Comparison of ENCODE assay signal across 8 cellular contexts in genomic region chr17:1724869-1725641, GRCh38. TPM values are rescaled to one million over a fixed set of nuclear protein-coding genes. Genes with fewer than 3 reads are reported as not detected.
A peak's percentile ranks its signal among the peaks of the same experiment; 100 is the strongest.
DNase-seq lines count a peak whose midpoint lies in the region; ATAC-seq and TF ChIP-seq lines count a peak whose summit lies in the region.

No MANE protein-coding gene starts in this region.

- no peak for TF ChIP-seq POLR2A in body of pancreas (IDR thresholded peaks at IDR 0.05)

- H3K27ac ChIP-seq in BLaER1 (peak overlapping the region; percentile 96), Karpas-422 (ENCODE audit: low read length) (peak overlapping the region; percentile 49), body of pancreas (peak overlapping the region; percentile 26 to 85 (median 54)), subcutaneous abdominal adipose tissue (ENCODE audit: low read depth, low read length) (peak overlapping the region; percentile 41)

- H3K36me3 ChIP-seq in BLaER1 (peaks cover 37% of the 10 kb centered on the region), Karpas-422 (ENCODE audit: insufficient read depth, low read length) (no peaks in the 10 kb centered on the region), body of pancreas (replicated peaks in 1 of 2; ENCODE audit: insufficient read depth in 1 of 2, low read depth in 2 of 2) (no peaks in the 10 kb centered on the region), subcutaneous abdominal adipose tissue (ENCODE audit: control insufficient read depth in 5 of 5, insufficient read depth in 5 of 5, low read length in 5 of 5) (peaks cover 0 to 32% (median 26%) of the 10 kb centered on the region in 5 donors)

- H3K79me2 ChIP-seq in Karpas-422 (ENCODE audit: low read length), result peaks cover 12% of the 10 kb centered on the region

- H3K4me2 ChIP-seq in BLaER1 (peak overlapping the region; percentile 99), Karpas-422 (ENCODE audit: low read depth, low read length, poor library complexity, severe bottlenecking) (peak overlapping the region; percentile 98)

- peak in 3 of 7 experiments; percentile 6 to 27 (median 13) for TF ChIP-seq CTCF in body of pancreas (IDR thresholded peaks at IDR 0.05)

- intact Hi-C loops in body of pancreas (cut with DNase I) (no loop called here), left colon (cut with DNase I, micrococcal nuclease) (loop anchor here (5.0 to 10.0 kb wide), 2 partner anchors 57 to 60 kb away; no protein-coding TSS in a partner anchor)

- H3K9me3 ChIP-seq in BLaER1, result no peaks in the 10 kb centered on the region
- H3K9me3 ChIP-seq in Karpas-422 (ENCODE audit: low read length), result no peaks in the 10 kb centered on the region
- H3K9me3 ChIP-seq in body of pancreas, result no peaks in the 10 kb centered on the region
- no peaks in the 10 kb centered on the region for H3K9me3 ChIP-seq in subcutaneous abdominal adipose tissue (ENCODE audit: control insufficient read depth in 5 of 5, low read length in 5 of 5)

- DNase-seq in Karpas-422 (peak; percentile 59), body of pancreas (no peak), left colon (no peak), GM03348 (ENCODE audit: low spot score) (no peak), pons (ENCODE audit: low spot score) (no peak)

- H3K4me3 ChIP-seq in BLaER1 (peak overlapping the region; percentile 78), Karpas-422 (ENCODE audit: low read length) (peak overlapping the region; percentile 95), body of pancreas (peak overlapping the region; percentile 18 to 78), subcutaneous abdominal adipose tissue (ENCODE audit: low read depth in 1 of 5, low read length in 5 of 5) (peak overlapping the region; percentile 61 to 78 (median 69))

- H3K9me2 ChIP-seq in Karpas-422 (replicated peaks; ENCODE audit: insufficient read depth, low read length), result no peaks in the 10 kb centered on the region

- H3K9ac ChIP-seq in BLaER1 (peak overlapping the region; percentile 86), Karpas-422 (ENCODE audit: low read length) (peak overlapping the region; percentile 94), subcutaneous abdominal adipose tissue (ENCODE audit: low read length in 5 of 5) (peak overlapping the region in 4 of 5 donors; percentile 71 to 80 (median 73))

- H2AFZ ChIP-seq in Karpas-422 (ENCODE audit: low read length), result peak overlapping the region; percentile 94

- 13 to 23% methylated on average over 5 to 35 of the region's 51 CpGs for WGBS in body of pancreas, 2 donors

- H3K27me3 ChIP-seq in BLaER1 (no peaks in the 10 kb centered on the region), Karpas-422 (ENCODE audit: low read length) (no peaks in the 10 kb centered on the region), body of pancreas (no peaks in the 10 kb centered on the region), subcutaneous abdominal adipose tissue (ENCODE audit: control insufficient read depth in 5 of 5, insufficient read depth in 4 of 5, low read length in 5 of 5) (no peaks in the 10 kb centered on the region)

- H3K4me1 ChIP-seq in BLaER1 (peaks cover 91% of the 10 kb centered on the region), Karpas-422 (ENCODE audit: low read length) (peaks cover 47% of the 10 kb centered on the region), body of pancreas (peaks cover 50% of the 10 kb centered on the region), subcutaneous abdominal adipose tissue (ENCODE audit: control insufficient read depth in 5 of 5, insufficient read depth in 5 of 5, low read length in 5 of 5) (peaks cover 3 to 75% (median 61%) of the 10 kb centered on the region in 5 donors)

- H4K20me1 ChIP-seq in BLaER1, result no peaks in the 10 kb centered on the region
- H4K20me1 ChIP-seq in Karpas-422 (ENCODE audit: insufficient read depth, low read depth, low read length), result no peaks in the 10 kb centered on the region

- ATAC-seq in GM19455 (IDR thresholded peaks at IDR 0.05; ENCODE audit: unreplicated experiment) (peak; percentile 17), body of pancreas (peak; percentile 67), left colon (peak; percentile 68)

RNA-seq across cellular contexts. Expression of gene WDR81, which starts 0.6 kb away (rescaled TPM):
- total RNA-seq in Karpas-422 (2014; rRNA removed; shearing (Covaris generic); ENCODE audit: low replicate concordance), result 11.7 and 28.9 TPM in 2 replicates
- total RNA-seq in body of pancreas (10 to 100 TPM; 15.6 to 31.6 TPM), left colon (10 to 100 TPM; 16.1 to 23.4 TPM)

RNA-seq across cellular contexts. Expression of gene TLCD2, which starts 14.9 kb away (rescaled TPM):
- total RNA-seq in Karpas-422 (2014; rRNA removed; shearing (Covaris generic); ENCODE audit: low replicate concordance), result not detected in 2 replicates
- total RNA-seq in body of pancreas (1 to 10 TPM; 1.6 to 2.6 TPM), left colon (10 to 100 TPM; 33.1 to 50.7 TPM)

RNA-seq across cellular contexts. Expression of gene SERPINF2, which starts 17.6 kb away (rescaled TPM):
- total RNA-seq in Karpas-422 (2014; rRNA removed; shearing (Covaris generic); ENCODE audit: low replicate concordance), result 0.19 and 0.32 TPM in 2 replicates
- total RNA-seq in body of pancreas, result 1 to 10 TPM; 5.9 to 8.8 TPM
- total RNA-seq in left colon, result 1 to 10 TPM; 1.4 to 2.7 TPM

RNA-seq across cellular contexts. Expression of gene SERPINF1, which starts 36.8 kb away (rescaled TPM):
- 45.5 and 62.2 TPM in 2 replicates for total RNA-seq in Karpas-422 (2014; rRNA removed; shearing (Covaris generic); ENCODE audit: low replicate concordance)
- total RNA-seq in body of pancreas (100 to 1,000 TPM; 146 to 194 TPM), left colon (10 to 100 TPM; 33.3 to 60.6 TPM)

RNA-seq across cellular contexts. Expression of gene PRPF8, which starts 40.4 kb away (rescaled TPM):
- 105 and 130 TPM in 2 replicates for total RNA-seq in Karpas-422 (2014; rRNA removed; shearing (Covaris generic); ENCODE audit: low replicate concordance)
- total RNA-seq in body of pancreas (100 to 1,000 TPM in 1 of 2 donors, 10 to 100 TPM in 1; 84.7 to 100 TPM), left colon (100 to 1,000 TPM; 162 to 204 TPM)

Comparison
In these comparisons a context has a peak if more than half of its experiments do, and no peak if none do; other contexts are left out.
1. H3K27ac ChIP-seq: peak in every context shown above with its lines; median percentile 96 in BLaER1; 54 in body of pancreas; 49 in Karpas-422; 41 in subcutaneous abdominal adipose tissue.
2. ATAC-seq: peak in every context shown above with its lines; median percentile 68 in left colon; 67 in body of pancreas; 17 in GM19455.
3. RNA of gene TLCD2, which starts 14.9 kb away (total RNA-seq): 33.1 to 50.7 TPM in left colon; 1.6 to 2.6 TPM in body of pancreas and not detected in Karpas-422; every median in the first group is over 4 times any median in the second.
4. Peak in every context shown above with its lines, with median percentiles within 50 percentile points of each other: H3K4me3 ChIP-seq and H3K9ac ChIP-seq.